9 cellular contexts compared by ENCODE assay signal in the genomic region with DNA sequence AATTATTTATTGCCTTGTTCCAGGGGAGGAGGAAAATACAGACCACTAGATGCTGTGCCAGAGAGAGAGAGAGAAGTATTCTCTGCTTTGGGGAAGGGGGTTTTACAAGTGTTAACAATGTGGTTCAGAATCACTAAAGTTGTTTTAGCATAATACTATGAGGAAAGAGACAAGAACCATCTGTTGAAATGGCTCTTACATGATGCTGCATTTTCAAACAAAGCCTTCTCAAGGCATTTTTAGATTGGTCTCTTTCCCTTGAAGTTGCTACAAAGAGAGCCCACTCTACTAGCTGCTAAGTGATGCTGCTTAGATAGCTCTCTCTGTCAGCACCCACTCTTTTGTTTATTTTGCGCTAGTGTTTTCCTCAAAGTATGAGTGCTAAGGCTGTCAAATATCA.
DNase-seq lines count a peak whose midpoint lies in the region; ATAC-seq and TF ChIP-seq lines count a peak whose summit lies in the region.
"Had no signal": no experiment of that assay in that cellular context is flagged by ENCODE, and none has a peak within 500 bp of the region (broad histone marks: within the 10 kb centered on the region; RNA-seq: fewer than 3 reads in every experiment).

No MANE protein-coding gene starts in this region.

- peak overlapping the region; percentile 50 for H3K27ac ChIP-seq in neuronal stem cell (replicated peaks; ENCODE audit: low read length)
- H3K27ac ChIP-seq in aorta (ENCODE audit: low read depth in 1 of 2, low read length in 2 of 2) = peak overlapping the region; percentile 94 to 99

- H2AK5ac ChIP-seq in neuronal stem cell (ENCODE audit: low read depth, low read length) = no peak overlapping the region

- H3K4me1 ChIP-seq in neuronal stem cell (ENCODE audit: control insufficient read depth in 2 of 2, insufficient read depth in 1 of 2, low read depth in 1 of 2, low read length in 2 of 2) (peaks cover 0 to 11% of the 10 kb centered on the region in 2 donors), aorta (ENCODE audit: control insufficient read depth in 1 of 2, insufficient read depth in 2 of 2, low read length in 2 of 2) (peaks cover 4 to 6% of the 10 kb centered on the region in 2 donors)

- no peak overlapping the region for H2BK15ac ChIP-seq in neuronal stem cell (ENCODE audit: low read length)

- H3K4ac ChIP-seq in neuronal stem cell (ENCODE audit: low read length) = no peak overlapping the region

- no peaks in the 10 kb centered on the region for H3K79me1 ChIP-seq in neuronal stem cell (ENCODE audit: low read depth, low read length)

- H3K4me3 Mint-ChIP-seq in stimulated activated naive CD8-positive, alpha-beta T cell treated with anti-CD3 and anti-CD28 coated beads, Interleukin-15, Interleukin-2, amounts not matched to agents 100 ng/mL and 50 ng/mL, for 24 hours = no peak overlapping the region
- no peak overlapping the region for H3K4me3 Mint-ChIP-seq in stimulated activated naive CD8-positive, alpha-beta T cell treated with anti-CD3 and anti-CD28 coated beads, Interleukin-15, amount 100 ng/mL, for 72 hours
- H3K4me3 Mint-ChIP-seq in stimulated activated memory B cell treated with anti-CD40 and anti-IgM and Interleukin-4, amounts not matched to agents 10 μg/mL and 1 μg/mL and 100 μg/mL, for 72 hours = no peak overlapping the region

- no peak overlapping the region for H3K14ac ChIP-seq in neuronal stem cell (ENCODE audit: low read length)

- no peaks in the 10 kb centered on the region for H3K9me3 ChIP-seq in neuronal stem cell (replicated peaks in 1 of 2; ENCODE audit: control insufficient read depth in 2 of 2, insufficient read depth in 1 of 2, low read depth in 1 of 2, low read length in 2 of 2)
- H3K9me3 ChIP-seq in aorta (ENCODE audit: control insufficient read depth, low read length) = no peaks in the 10 kb centered on the region

- H3K27me3 ChIP-seq in neuronal stem cell (ENCODE audit: control insufficient read depth in 3 of 3, insufficient read depth in 3 of 3, low read depth in 1 of 3, low read length in 3 of 3) (peaks cover 0 to 18% (median 0%) of the 10 kb centered on the region in 3 experiments), aorta (ENCODE audit: control insufficient read depth in 1 of 2, insufficient read depth in 2 of 2, low read length in 1 of 2) (no peaks in the 10 kb centered on the region)

- H3K23ac ChIP-seq in neuronal stem cell (ENCODE audit: low read depth, low read length, poor library complexity) = no peak overlapping the region

- H3K36me3 ChIP-seq in neuronal stem cell (replicated peaks in 1 of 2; ENCODE audit: control insufficient read depth in 2 of 2, insufficient read depth in 2 of 2, low read length in 2 of 2) (no peaks in the 10 kb centered on the region), aorta (ENCODE audit: control insufficient read depth in 1 of 2, insufficient read depth in 2 of 2, low read length in 1 of 2) (peaks cover 0 to 2% of the 10 kb centered on the region in 2 donors)

- H2BK5ac ChIP-seq in neuronal stem cell (ENCODE audit: low read length) = no peak overlapping the region

- no peaks in the 10 kb centered on the region for H3K27me3 Mint-ChIP-seq in stimulated activated naive CD8-positive, alpha-beta T cell treated with anti-CD3 and anti-CD28 coated beads, Interleukin-15, Interleukin-2, amounts not matched to agents 100 ng/mL and 50 ng/mL, for 24 hours
- H3K27me3 Mint-ChIP-seq in stimulated activated naive CD8-positive, alpha-beta T cell treated with anti-CD3 and anti-CD28 coated beads, Interleukin-15, amount 100 ng/mL, for 72 hours = no peaks in the 10 kb centered on the region
- peaks cover 18% of the 10 kb centered on the region for H3K27me3 Mint-ChIP-seq in stimulated activated memory B cell treated with anti-CD40 and anti-IgM and Interleukin-4, amounts not matched to agents 10 μg/mL and 1 μg/mL and 100 μg/mL, for 72 hours

- H3K9ac ChIP-seq in neuronal stem cell (ENCODE audit: low read depth, low read length, poor library complexity) = no peak overlapping the region

- no peak overlapping the region for H4K8ac ChIP-seq in neuronal stem cell (ENCODE audit: low read depth, low read length)

- H2AFZ ChIP-seq in neuronal stem cell (ENCODE audit: low read length) = no peak overlapping the region

- no peak overlapping the region for H2BK120ac ChIP-seq in neuronal stem cell (ENCODE audit: low read depth, low read length)

- H3K9me3 Mint-ChIP-seq in stimulated activated naive CD8-positive, alpha-beta T cell treated with anti-CD3 and anti-CD28 coated beads, Interleukin-15, Interleukin-2, amounts not matched to agents 100 ng/mL and 50 ng/mL, for 24 hours = no peaks in the 10 kb centered on the region
- H3K9me3 Mint-ChIP-seq in stimulated activated naive CD8-positive, alpha-beta T cell treated with anti-CD3 and anti-CD28 coated beads, Interleukin-15, amount 100 ng/mL, for 72 hours = no peaks in the 10 kb centered on the region
- no peaks in the 10 kb centered on the region for H3K9me3 Mint-ChIP-seq in stimulated activated memory B cell treated with anti-CD40 and anti-IgM and Interleukin-4, amounts not matched to agents 10 μg/mL and 1 μg/mL and 100 μg/mL, for 72 hours

- H3K36me3 Mint-ChIP-seq in stimulated activated naive CD8-positive, alpha-beta T cell treated with anti-CD3 and anti-CD28 coated beads, Interleukin-15, Interleukin-2, amounts not matched to agents 100 ng/mL and 50 ng/mL, for 24 hours (ENCODE audit: low read depth) = no peaks in the 10 kb centered on the region
- no peaks in the 10 kb centered on the region for H3K36me3 Mint-ChIP-seq in stimulated activated memory B cell treated with anti-CD40 and anti-IgM and Interleukin-4, amounts not matched to agents 10 μg/mL and 1 μg/mL and 100 μg/mL, for 72 hours

- H3K18ac ChIP-seq in neuronal stem cell (ENCODE audit: low read length) = no peak overlapping the region

- TF ChIP-seq CTCF in fibroblast of the aortic adventitia (IDR thresholded peaks at IDR 0.05; ENCODE audit: insufficient read depth, low read length) = no peak

- H3K4me3 ChIP-seq in fibroblast of the aortic adventitia (ENCODE audit: low read depth, low read length) = peak overlapping the region; percentile 27
- no peak overlapping the region for H3K4me3 ChIP-seq in neuronal stem cell (ENCODE audit: low read length in 2 of 2)
- H3K4me3 ChIP-seq in aorta (ENCODE audit: low read length in 2 of 2) = no peak overlapping the region

- no peak overlapping the region for H3K4me2 ChIP-seq in neuronal stem cell (ENCODE audit: insufficient read depth, low read length, poor library complexity, severe bottlenecking)

- no peak for DNase-seq in stimulated activated naive CD8-positive, alpha-beta T cell treated with anti-CD3 and anti-CD28 coated beads, Interleukin-15, amount 100 ng/mL, for 72 hours
- DNase-seq in fibroblast of the aortic adventitia (ENCODE audit: low read depth) (peak; percentile 59), neuronal stem cell (ENCODE audit: low spot score) (no peak), aorta (no peak), NCI-H2029 (lab: John Stamatoyannopoulos, UW) (no peak)
- DNase-seq: activated naive CD4-positive, alpha-beta T cell treated with Interleukin-2 at 50 U/mL for 16 hours had no signal

- intact Hi-C loops in aorta (cut with DNase I) = loop anchor here (5.0 to 10.0 kb wide), 7 partner anchors 50 to 285 kb away; partner anchors contain the start of gene NFIA (in 2 of the 2)

- H2BK12ac ChIP-seq in neuronal stem cell (ENCODE audit: low read length) = no peak overlapping the region

- no peak for ATAC-seq in stimulated activated naive CD8-positive, alpha-beta T cell treated with anti-CD3 and anti-CD28 coated beads, Interleukin-15, amount 100 ng/mL, for 72 hours
- ATAC-seq in aorta (ENCODE audit: low FRiP score) = no peak
- no peak for ATAC-seq in stimulated activated memory B cell treated with anti-CD40 and anti-IgM and Interleukin-4, amounts not matched to agents 10 μg/mL and 1 μg/mL and 100 μg/mL, for 72 hours
- ATAC-seq in HG03108 (IDR thresholded peaks at IDR 0.05; ENCODE audit: unreplicated experiment) = no peak

- no CpG with 5 or more reads among the region's 1 CpG for WGBS in neuronal stem cell (ENCODE audit: extremely low coverage in 2 of 2, insufficient read length in 2 of 2, insufficient replicate concordance in 1 of 2), 2 donors
- 10 to 15% methylated on average over 1 of the region's 1 CpG for WGBS in aorta, 2 donors

- H3K4me1 Mint-ChIP-seq in stimulated activated naive CD8-positive, alpha-beta T cell treated with anti-CD3 and anti-CD28 coated beads, Interleukin-15, Interleukin-2, amounts not matched to agents 100 ng/mL and 50 ng/mL, for 24 hours (ENCODE audit: low read depth) = peaks cover 5% of the 10 kb centered on the region
- H3K4me1 Mint-ChIP-seq in stimulated activated naive CD8-positive, alpha-beta T cell treated with anti-CD3 and anti-CD28 coated beads, Interleukin-15, amount 100 ng/mL, for 72 hours = peaks cover 6% of the 10 kb centered on the region
- peaks cover under 1% of the 10 kb centered on the region for H3K4me1 Mint-ChIP-seq in stimulated activated memory B cell treated with anti-CD40 and anti-IgM and Interleukin-4, amounts not matched to agents 10 μg/mL and 1 μg/mL and 100 μg/mL, for 72 hours

- H3K27ac Mint-ChIP-seq in stimulated activated naive CD8-positive, alpha-beta T cell treated with anti-CD3 and anti-CD28 coated beads, Interleukin-15, Interleukin-2, amounts not matched to agents 100 ng/mL and 50 ng/mL, for 24 hours = peak overlapping the region; percentile 42
- peak overlapping the region in 1 of 2 donors; percentile 11 for H3K27ac Mint-ChIP-seq in stimulated activated naive CD8-positive, alpha-beta T cell treated with anti-CD3 and anti-CD28 coated beads, Interleukin-15, amount 100 ng/mL, for 72 hours
- H3K27ac Mint-ChIP-seq in stimulated activated memory B cell treated with anti-CD40 and anti-IgM and Interleukin-4, amounts not matched to agents 10 μg/mL and 1 μg/mL and 100 μg/mL, for 72 hours = no peak overlapping the region

- H4K91ac ChIP-seq in neuronal stem cell (ENCODE audit: low read depth, low read length, poor library complexity) = no peak overlapping the region
